13 cellular contexts compared by ENCODE assay signal in the genomic region with DNA sequence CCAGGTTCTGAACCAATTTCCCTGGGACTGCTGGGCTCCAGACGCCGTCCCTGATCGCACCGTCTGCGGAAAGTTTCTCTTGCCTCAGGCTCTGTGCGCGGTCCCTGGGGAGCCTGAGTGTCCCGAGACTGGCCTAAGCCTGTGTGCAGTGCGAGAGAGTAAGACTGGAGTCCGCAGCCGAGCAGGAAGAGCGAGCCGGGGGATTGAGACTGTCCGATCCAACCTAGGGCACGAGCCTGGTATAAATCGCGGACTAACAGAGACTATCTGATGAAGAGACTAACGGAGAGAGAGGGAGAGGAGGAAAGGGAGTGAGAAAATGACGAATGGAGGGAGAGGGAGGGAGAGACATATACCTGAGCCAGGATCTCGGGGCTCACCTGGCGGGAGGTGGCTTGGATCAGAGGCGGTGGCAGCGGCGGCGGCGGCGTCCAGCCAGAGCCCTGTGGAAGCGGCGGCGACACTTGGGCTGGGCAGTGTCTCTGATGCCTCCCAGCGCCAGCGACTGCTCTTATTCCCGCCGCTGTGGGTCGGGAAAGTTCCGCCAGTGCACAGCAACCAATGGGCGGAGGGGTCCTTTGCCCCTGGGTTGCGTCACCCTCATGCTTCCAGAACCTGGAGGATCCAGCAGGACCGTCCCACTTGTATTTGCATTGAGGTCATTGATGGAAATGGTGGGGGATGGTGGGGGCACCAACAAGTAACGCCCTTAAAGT. TPM values are rescaled to one million over a fixed set of nuclear protein-coding genes. Genes with fewer than 3 reads are reported as not detected.
DNase-seq lines count a peak whose midpoint lies in the region; ATAC-seq and TF ChIP-seq lines count a peak whose summit lies in the region.
"Had no signal": no experiment of that assay in that cellular context is flagged by ENCODE, and none has a peak within 500 bp of the region (broad histone marks: within the 10 kb centered on the region; RNA-seq: fewer than 3 reads in every experiment).

Gene CALCA, minus strand, starts transcription at position 487 of the 716 bp plus-strand sequence. CDS start 1,159 bp downstream, outside the sequence.

- H3K4me3 Mint-ChIP-seq in HFFc6: peak within 1 kb of the TSS; percentile 23; the same call in 1 of the 2 replicates
- peak within 1 kb of the TSS; percentile 70 to 82 for H3K4me3 Mint-ChIP-seq in effector memory CD8-positive, alpha-beta T cell

- DNase-seq in NCI-H1436 (lab: John Stamatoyannopoulos, UW) (peak; percentile 64), NCI-H1436 treated with DMSO at 0.1 percent for 48 hours (lab: John Stamatoyannopoulos, UW) (no peak), HFFc6 (no peak), cerebellar nuclear complex (lab: John Stamatoyannopoulos, UW) (no peak), GM03348 (ENCODE audit: low spot score) (no peak)
- no peak for DNase-seq in effector memory CD8-positive, alpha-beta T cell
- no peak for DNase-seq in stimulated activated naive CD4-positive, alpha-beta T cell treated with Interleukin-2 at 50 U/mL for 16 hours (lab: John Stamatoyannopoulos, UW)
- DNase-seq: ACHN, head of caudate nucleus, NCI-H446 had no signal

- H3F3A ChIP-seq in neural cell (ENCODE audit: insufficient read depth, low read length, poor library complexity, severe bottlenecking): no peaks in the 10 kb centered on the region

- no peak within 1 kb of the TSS for H3K4me2 ChIP-seq in neural cell (ENCODE audit: low read length)

- TF ChIP-seq RAD21 in neural cell (conservative IDR thresholded peaks at IDR 0.05): no peak

- no peak within 1 kb of the TSS for H3K27ac Mint-ChIP-seq in HFFc6
- no peak within 1 kb of the TSS for H3K27ac Mint-ChIP-seq in effector memory CD8-positive, alpha-beta T cell

- H3K27me3 ChIP-seq in neural cell (ENCODE audit: insufficient read depth, low read depth, low read length): peaks cover 66% of the 10 kb centered on the region

- no peak for TF ChIP-seq EP300 in neural cell (conservative IDR thresholded peaks at IDR 0.05; ENCODE audit: poor library complexity, severe bottlenecking)

- H4K20me1 ChIP-seq in neural cell (ENCODE audit: insufficient read depth): no peaks in the 10 kb centered on the region

- H3K9ac ChIP-seq in neural cell (ENCODE audit: low read length): no peak within 1 kb of the TSS

- TF ChIP-seq CTCF in HFFc6 (IDR thresholded peaks at IDR 0.05) (no peak), neural cell (IDR thresholded peaks at IDR 0.05; ENCODE audit: poor library complexity, severe bottlenecking) (no peak)

- no peak within 1 kb of the TSS for H2AFZ ChIP-seq in neural cell (ENCODE audit: low read depth, low read length)

- peak within 1 kb of the TSS; percentile 72 for H3K4me3 ChIP-seq in neural cell (ENCODE audit: low read length)

- no peaks in the 10 kb centered on the region for H3K36me3 Mint-ChIP-seq in HFFc6 (ENCODE audit: low read depth)
- H3K36me3 Mint-ChIP-seq in effector memory CD8-positive, alpha-beta T cell (ENCODE audit: insufficient read depth): peaks cover 4% of the 10 kb centered on the region

- H3K9me3 Mint-ChIP-seq in HFFc6: no peaks in the 10 kb centered on the region
- H3K9me3 Mint-ChIP-seq in effector memory CD8-positive, alpha-beta T cell: no peaks in the 10 kb centered on the region

- no peak within 1 kb of the TSS for H3K27ac ChIP-seq in neural cell (ENCODE audit: low read length)

- peaks cover 48% of the 10 kb centered on the region for H3K27me3 Mint-ChIP-seq in HFFc6 (ENCODE audit: insufficient read depth)
- H3K27me3 Mint-ChIP-seq in effector memory CD8-positive, alpha-beta T cell: peaks cover 85 to 95% of the 10 kb centered on the region in 2 donors

- peaks cover 7% of the 10 kb centered on the region for H3K9me3 ChIP-seq in neural cell (ENCODE audit: low read length)

- H3K36me3 ChIP-seq in neural cell (ENCODE audit: insufficient read depth, low read length): no peaks in the 10 kb centered on the region

- H3K4me1 Mint-ChIP-seq in HFFc6 (ENCODE audit: low read depth): peaks cover 15% of the 10 kb centered on the region
- H3K4me1 Mint-ChIP-seq in effector memory CD8-positive, alpha-beta T cell (ENCODE audit: low read depth in 2 of 2): peaks cover 27% of the 10 kb centered on the region in 2 donors

- no peaks in the 10 kb centered on the region for H3K9me2 ChIP-seq in neural cell (ENCODE audit: insufficient read depth, low read length)

- no peak for ATAC-seq in effector memory CD8-positive, alpha-beta T cell (replicated peaks)
- ATAC-seq: sciatic nerve had no signal

- H3K79me2 ChIP-seq in neural cell (replicated peaks; ENCODE audit: insufficient read depth, low read length): no peaks in the 10 kb centered on the region

TF ChIP-seq in neural cell, 6 proteins besides CTCF, POLR2A, EP300 and RAD21:
- TF ChIP-seq MXI1 (conservative IDR thresholded peaks at IDR 0.05; ENCODE audit: poor library complexity, severe bottlenecking) (no peak), EZH2 (IDR thresholded peaks at IDR 0.05; ENCODE audit: borderline replicate concordance, insufficient read depth, low read length, poor library complexity, severe bottlenecking) (no peak), POLR2AphosphoS5 (IDR thresholded peaks at IDR 0.05) (no peak), REST (IDR thresholded peaks at IDR 0.05; ENCODE audit: borderline replicate concordance) (no peak), SMC3 (conservative IDR thresholded peaks at IDR 0.05; ENCODE audit: poor library complexity) (no peak), TAF1 (IDR thresholded peaks at IDR 0.05; ENCODE audit: low read depth) (no peak)

RNA-seq across cellular contexts. Expression of gene CALCA, which starts in this region (rescaled TPM):
- not detected for total RNA-seq in HFFc6 (2021; fragmentation: NEBNext Ultra II Directional; extraction: Animal tissue kit (Norgen Biotek cat#: 25700))
- not detected in 2 replicates for polyA plus RNA-seq in neural cell
- polyA minus RNA-seq in neural cell: not detected in 2 replicates
- total RNA-seq: HT-29 had no signal
